In the genomic region with DNA sequence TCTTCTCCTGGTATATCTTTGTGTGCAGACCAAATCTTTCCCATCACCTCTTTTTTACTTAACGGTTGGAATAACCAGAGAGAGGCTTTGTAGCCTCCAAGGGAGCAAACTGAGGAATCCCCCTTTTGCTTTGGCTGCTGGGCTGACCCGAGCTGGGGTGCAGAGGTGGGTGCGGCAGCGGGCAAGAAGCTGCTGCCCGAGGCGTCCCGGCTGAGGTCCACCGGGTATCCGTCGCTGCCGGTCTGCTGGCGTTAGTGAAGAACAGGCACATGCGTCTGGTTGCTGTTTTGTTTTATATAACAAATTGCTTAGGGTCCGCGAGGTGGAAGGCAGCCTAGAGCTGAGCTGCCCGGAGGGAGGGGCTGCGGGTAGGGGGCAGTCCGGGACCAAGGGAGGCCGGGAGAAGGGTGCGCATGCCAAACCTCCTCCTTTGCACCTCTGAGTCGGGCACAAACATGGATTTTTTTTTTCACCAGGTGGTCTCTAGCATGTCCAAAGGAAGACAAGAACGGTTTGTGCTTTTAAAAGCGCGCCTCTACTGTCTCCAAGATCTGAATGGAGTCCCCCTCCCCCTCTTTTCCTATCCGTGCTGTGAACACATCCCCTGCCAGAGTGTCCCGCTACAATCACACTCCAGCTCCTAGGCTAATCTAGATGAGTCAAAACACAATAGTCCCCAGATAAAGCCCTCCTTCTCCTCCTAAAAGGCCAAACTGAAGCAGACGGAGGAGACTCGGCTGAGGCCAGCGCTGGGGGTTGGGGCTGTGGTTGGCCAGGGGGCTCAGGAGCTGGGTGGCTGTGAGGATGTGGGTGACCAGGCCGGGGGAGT, we compare ENCODE assay signal across 16 cellular contexts. TPM values are rescaled to one million over a fixed set of nuclear protein-coding genes. Genes with fewer than 3 reads are reported as not detected.
DNase-seq lines count a peak whose midpoint lies in the region; ATAC-seq and TF ChIP-seq lines count a peak whose summit lies in the region.
"Had no signal": no experiment of that assay in that cellular context is flagged by ENCODE, and none has a peak within 500 bp of the region (broad histone marks: within the 10 kb centered on the region; RNA-seq: fewer than 3 reads in every experiment).

No MANE protein-coding gene starts in this region.

- H3K9ac ChIP-seq in skeletal muscle satellite cell (ENCODE audit: low read depth, low read length), result no peak overlapping the region
- H3K9ac ChIP-seq in mesenchymal stem cell (ENCODE audit: low read length), result no peak overlapping the region

- no peaks in the 10 kb centered on the region for H3K36me3 Mint-ChIP-seq in activated CD4-positive, alpha-beta T cell treated with anti-CD3 and anti-CD28 coated beads for 36 hours (ENCODE audit: low read depth)
- no peaks in the 10 kb centered on the region for H3K36me3 Mint-ChIP-seq in activated B cell treated with CpG ODN at 0.5 μM for 24 hours (ENCODE audit: low read depth)

- peak; percentile 31 for DNase-seq in activated CD4-positive, alpha-beta T cell treated with anti-CD3 and anti-CD28 coated beads for 36 hours
- DNase-seq in activated CD4-positive, alpha-beta T cell treated with anti-CD3 and anti-CD28 coated beads, Interleukin-2, amount 50 U/mL, for 1 hour, result no peak
- DNase-seq in activated B cell treated with CpG ODN at 0.5 μM for 24 hours (no peak), mesenchymal stem cell (no peak), NCI-H2227 (lab: John Stamatoyannopoulos, UW; ENCODE audit: unreplicated experiment) (no peak)
- DNase-seq: Calu3, foreskin keratinocyte, NCI-H1436, NCI-H524 treated with DMSO at 0.1 percent for 48 hours had no signal

- intact Hi-C loops in activated CD4-positive, alpha-beta T cell treated with anti-CD3 and anti-CD28 coated beads for 36 hours (cut with DNase I, micrococcal nuclease), result loop anchor here (2.0 to 5.0 kb wide), 3 partner anchors 175 to 1161 kb away; no protein-coding TSS in a partner anchor
- intact Hi-C loops in activated B cell treated with CpG ODN at 0.5 μM for 24 hours (cut with micrococcal nuclease), result loop anchor here (10.0 kb wide), 1 partner anchor 523 kb away; no protein-coding TSS in a partner anchor

- H3K27ac ChIP-seq in mesenchymal stem cell (ENCODE audit: low read length, poor library complexity, severe bottlenecking), result no peak overlapping the region
- H3K27ac ChIP-seq: A549, ascending aorta, foreskin keratinocyte had no signal

- peaks cover 35% of the 10 kb centered on the region for H3K4me1 ChIP-seq in skeletal muscle satellite cell (ENCODE audit: control insufficient read depth, insufficient read depth, low read length)
- H3K4me1 ChIP-seq in mesenchymal stem cell (ENCODE audit: control insufficient read depth, insufficient read depth, low read depth, low read length), result peaks cover 34% of the 10 kb centered on the region
- H3K4me1 ChIP-seq: foreskin keratinocyte had no signal

- H3K4me3 ChIP-seq in iPS-18c (ENCODE audit: insufficient read depth, low read depth, low read length) (peak overlapping the region; percentile 24; the same call in 1 of the 2 replicates), skeletal muscle satellite cell (ENCODE audit: low read length) (no peak overlapping the region), mesenchymal stem cell (ENCODE audit: insufficient read depth in 1 of 2, low read depth in 1 of 2, low read length in 2 of 2) (no peak overlapping the region)
- H3K4me3 ChIP-seq: ascending aorta, K562 had no signal

- H3K4me2 ChIP-seq in skeletal muscle satellite cell (ENCODE audit: low read length) (peak overlapping the region; percentile 0), mesenchymal stem cell (ENCODE audit: low read length, poor library complexity, severe bottlenecking) (no peak overlapping the region)

- no peak overlapping the region for H2BK12ac ChIP-seq in mesenchymal stem cell (ENCODE audit: low read length in 2 of 2)

- H3K9me3 ChIP-seq in iPS-18c (ENCODE audit: control insufficient read depth, insufficient read depth, low read length), result no peaks in the 10 kb centered on the region
- H3K9me3 ChIP-seq in skeletal muscle satellite cell (replicated peaks; ENCODE audit: low read length), result no peaks in the 10 kb centered on the region
- no peaks in the 10 kb centered on the region for H3K9me3 ChIP-seq in mesenchymal stem cell (ENCODE audit: control insufficient read depth, low read length)
- H3K9me3 ChIP-seq: A549, ascending aorta had no signal

- no peak for ATAC-seq in activated CD4-positive, alpha-beta T cell treated with anti-CD3 and anti-CD28 coated beads for 36 hours
- ATAC-seq in activated B cell treated with CpG ODN at 0.5 μM for 24 hours (ENCODE audit: low read depth), result no peak
- ATAC-seq in HG03135 (IDR thresholded peaks at IDR 0.05; ENCODE audit: unreplicated experiment), result no peak
- ATAC-seq: A549; activated CD8-positive, alpha-beta memory T cell treated with anti-CD3 and anti-CD28 coated beads, Interleukin-2, amount 10 ng/mL, durations not matched to agents 7 days and 5 days; foreskin keratinocyte; K562 had no signal

- H3K9me3 Mint-ChIP-seq in activated CD4-positive, alpha-beta T cell treated with anti-CD3 and anti-CD28 coated beads for 36 hours (ENCODE audit: low read depth), result no peaks in the 10 kb centered on the region
- no peaks in the 10 kb centered on the region for H3K9me3 Mint-ChIP-seq in activated B cell treated with CpG ODN at 0.5 μM for 24 hours

- no peak overlapping the region for H3K4ac ChIP-seq in mesenchymal stem cell (ENCODE audit: low read depth in 1 of 2, low read length in 2 of 2)

- H3K14ac ChIP-seq in mesenchymal stem cell (ENCODE audit: low read length in 2 of 2), result no peak overlapping the region

- H4K8ac ChIP-seq in mesenchymal stem cell (ENCODE audit: low read length), result no peak overlapping the region

- H2BK15ac ChIP-seq in mesenchymal stem cell (ENCODE audit: low read depth, poor library complexity, severe bottlenecking), result no peak overlapping the region

- no peak overlapping the region for H3K18ac ChIP-seq in mesenchymal stem cell (ENCODE audit: low read depth in 1 of 2, low read length in 2 of 2)

- no peak for TF ChIP-seq CTCF in activated B cell treated with CpG ODN at 0.5 μM for 24 hours (IDR thresholded peaks at IDR 0.05)

- CTCF ChIA-PET in activated CD4-positive, alpha-beta T cell treated with anti-CD3 and anti-CD28 coated beads for 36 hours (lab: Charles Lee), result no interaction called here
- CTCF ChIA-PET in activated B cell treated with CpG ODN at 0.5 μM for 24 hours (lab: Charles Lee), result interaction anchor here (0.7 kb wide), 1 partner anchor 1160 kb away, joined by 3 read pairs; no protein-coding TSS in a partner anchor

- no peak overlapping the region for H2BK120ac ChIP-seq in mesenchymal stem cell (ENCODE audit: low read depth, low read length)

- H2BK5ac ChIP-seq in mesenchymal stem cell (ENCODE audit: low read depth, low read length, poor library complexity, severe bottlenecking), result no peak overlapping the region

- H3K27ac Mint-ChIP-seq in activated CD4-positive, alpha-beta T cell treated with anti-CD3 and anti-CD28 coated beads for 36 hours, result no peak overlapping the region
- H3K27ac Mint-ChIP-seq in activated B cell treated with CpG ODN at 0.5 μM for 24 hours, result no peak overlapping the region

- WGBS in mesenchymal stem cell, result 2% methylated on average over 30 of the region's 30 CpGs

- H3K36me3 ChIP-seq in skeletal muscle satellite cell (ENCODE audit: insufficient read depth, low read length), result no peaks in the 10 kb centered on the region
- H3K36me3 ChIP-seq in mesenchymal stem cell (ENCODE audit: control insufficient read depth in 1 of 2, insufficient read depth in 2 of 2, low read depth in 1 of 2, low read length in 2 of 2), result no peaks in the 10 kb centered on the region
- H3K36me3 ChIP-seq: ascending aorta had no signal

- no peak overlapping the region for H3K23ac ChIP-seq in mesenchymal stem cell (ENCODE audit: low read length in 2 of 2)

- no peak overlapping the region for H2AK5ac ChIP-seq in mesenchymal stem cell (ENCODE audit: low read length, severe bottlenecking)

- no peak overlapping the region for H4K91ac ChIP-seq in mesenchymal stem cell (ENCODE audit: low read length)

- H3K79me1 ChIP-seq in mesenchymal stem cell (replicated peaks; ENCODE audit: low read length, poor library complexity, severe bottlenecking), result no peaks in the 10 kb centered on the region

- POLR2A ChIA-PET in activated CD4-positive, alpha-beta T cell treated with anti-CD3 and anti-CD28 coated beads for 36 hours (lab: Charles Lee), result no interaction called here
- POLR2A ChIA-PET in activated B cell treated with CpG ODN at 0.5 μM for 24 hours (lab: Charles Lee), result interaction anchor here (0.6 kb wide), 1 partner anchor 8 kb away, joined by 4 read pairs; no protein-coding TSS in a partner anchor

- H3K4me1 Mint-ChIP-seq in activated CD4-positive, alpha-beta T cell treated with anti-CD3 and anti-CD28 coated beads for 36 hours, result peaks cover 73% of the 10 kb centered on the region
- peaks cover 47% of the 10 kb centered on the region for H3K4me1 Mint-ChIP-seq in activated B cell treated with CpG ODN at 0.5 μM for 24 hours

- no peak overlapping the region for H3K4me3 Mint-ChIP-seq in activated CD4-positive, alpha-beta T cell treated with anti-CD3 and anti-CD28 coated beads for 36 hours
- H3K4me3 Mint-ChIP-seq in activated B cell treated with CpG ODN at 0.5 μM for 24 hours, result peak overlapping the region; percentile 15

- H3K27me3 ChIP-seq in skeletal muscle satellite cell (ENCODE audit: control insufficient read depth, insufficient read depth, low read length) (peaks cover 98% of the 10 kb centered on the region), mesenchymal stem cell (ENCODE audit: control insufficient read depth in 1 of 2, insufficient read depth in 1 of 2, low read length in 2 of 2) (peaks cover 97 to 100% of the 10 kb centered on the region in 2 experiments)

- H3K27me3 Mint-ChIP-seq in activated CD4-positive, alpha-beta T cell treated with anti-CD3 and anti-CD28 coated beads for 36 hours, result peaks cover 70% of the 10 kb centered on the region
- peaks cover 66% of the 10 kb centered on the region for H3K27me3 Mint-ChIP-seq in activated B cell treated with CpG ODN at 0.5 μM for 24 hours

- H2AFZ ChIP-seq in mesenchymal stem cell (ENCODE audit: low read depth, low read length), result no peak overlapping the region

RNA-seq across cellular contexts. Expression of a gene that starts 6.8 kb away (rescaled TPM):
- 10 to 100 TPM; 23.5 to 30.2 TPM for total RNA-seq in activated CD4-positive, alpha-beta T cell treated with anti-CD3 and anti-CD28 coated beads for 36 hours
- 0.34 and 0.53 TPM in 2 replicates for total RNA-seq in activated B cell treated with CpG ODN at 0.5 μM for 24 hours
- total RNA-seq in skeletal muscle satellite cell (2012; rRNA removed), result 0.22 TPM in 1 of 2 replicates, not detected in the other
- polyA plus RNA-seq in mesenchymal stem cell (2013, experiment 1 of 2), result 8.4 TPM
- 8.8 TPM for polyA plus RNA-seq in mesenchymal stem cell (2013, experiment 2 of 2)
- total RNA-seq: ascending aorta had no signal

Comparison
In these comparisons a context has a peak if more than half of its experiments do, and no peak if none do; other contexts are left out.
1. RNA of a gene that starts 6.8 kb away (total RNA-seq): 23.5 to 30.2 TPM in activated CD4-positive, alpha-beta T cell treated with anti-CD3 and anti-CD28 coated beads for 36 hours; 0.34 to 0.53 TPM in activated B cell treated with CpG ODN at 0.5 μM for 24 hours; every median in the first group is over 10 times any median in the second.